In the genomic region with DNA sequence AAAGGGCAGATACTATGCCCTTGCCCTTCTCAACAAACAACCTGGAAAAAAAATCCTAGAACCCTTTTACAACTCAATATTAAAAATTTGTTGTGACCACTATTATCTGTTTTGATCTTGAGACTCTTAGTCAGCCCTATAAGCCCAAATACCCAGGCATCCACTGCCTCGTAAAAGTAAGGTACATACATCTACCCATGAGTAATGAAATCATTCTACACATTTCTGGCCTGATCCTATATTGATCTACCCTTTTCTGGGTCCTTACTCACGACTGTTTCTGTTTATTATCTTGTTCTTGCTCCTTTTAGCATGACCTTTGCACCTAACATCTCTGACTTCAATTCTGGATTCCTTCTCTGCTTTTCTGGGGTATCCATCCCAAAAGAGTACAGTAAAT, we compare ENCODE assay signal across 1 cellular context.
TF ChIP-seq lines count a peak whose summit lies in the region.

No MANE protein-coding gene starts in this region.

TF ChIP-seq in SK-N-SH, 30 proteins besides CTCF, POLR2A, EP300 and RAD21 (continued from another document):
- TF ChIP-seq, protein P1, sequence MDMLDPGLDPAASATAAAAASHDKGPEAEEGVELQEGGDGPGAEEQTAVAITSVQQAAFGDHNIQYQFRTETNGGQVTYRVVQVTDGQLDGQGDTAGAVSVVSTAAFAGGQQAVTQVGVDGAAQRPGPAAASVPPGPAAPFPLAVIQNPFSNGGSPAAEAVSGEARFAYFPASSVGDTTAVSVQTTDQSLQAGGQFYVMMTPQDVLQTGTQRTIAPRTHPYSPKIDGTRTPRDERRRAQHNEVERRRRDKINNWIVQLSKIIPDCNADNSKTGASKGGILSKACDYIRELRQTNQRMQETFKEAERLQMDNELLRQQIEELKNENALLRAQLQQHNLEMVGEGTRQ (IDR thresholded peaks at IDR 0.05; ENCODE audit: borderline replicate concordance, low read depth, low read length) = no peak
- TF ChIP-seq, protein P2, sequence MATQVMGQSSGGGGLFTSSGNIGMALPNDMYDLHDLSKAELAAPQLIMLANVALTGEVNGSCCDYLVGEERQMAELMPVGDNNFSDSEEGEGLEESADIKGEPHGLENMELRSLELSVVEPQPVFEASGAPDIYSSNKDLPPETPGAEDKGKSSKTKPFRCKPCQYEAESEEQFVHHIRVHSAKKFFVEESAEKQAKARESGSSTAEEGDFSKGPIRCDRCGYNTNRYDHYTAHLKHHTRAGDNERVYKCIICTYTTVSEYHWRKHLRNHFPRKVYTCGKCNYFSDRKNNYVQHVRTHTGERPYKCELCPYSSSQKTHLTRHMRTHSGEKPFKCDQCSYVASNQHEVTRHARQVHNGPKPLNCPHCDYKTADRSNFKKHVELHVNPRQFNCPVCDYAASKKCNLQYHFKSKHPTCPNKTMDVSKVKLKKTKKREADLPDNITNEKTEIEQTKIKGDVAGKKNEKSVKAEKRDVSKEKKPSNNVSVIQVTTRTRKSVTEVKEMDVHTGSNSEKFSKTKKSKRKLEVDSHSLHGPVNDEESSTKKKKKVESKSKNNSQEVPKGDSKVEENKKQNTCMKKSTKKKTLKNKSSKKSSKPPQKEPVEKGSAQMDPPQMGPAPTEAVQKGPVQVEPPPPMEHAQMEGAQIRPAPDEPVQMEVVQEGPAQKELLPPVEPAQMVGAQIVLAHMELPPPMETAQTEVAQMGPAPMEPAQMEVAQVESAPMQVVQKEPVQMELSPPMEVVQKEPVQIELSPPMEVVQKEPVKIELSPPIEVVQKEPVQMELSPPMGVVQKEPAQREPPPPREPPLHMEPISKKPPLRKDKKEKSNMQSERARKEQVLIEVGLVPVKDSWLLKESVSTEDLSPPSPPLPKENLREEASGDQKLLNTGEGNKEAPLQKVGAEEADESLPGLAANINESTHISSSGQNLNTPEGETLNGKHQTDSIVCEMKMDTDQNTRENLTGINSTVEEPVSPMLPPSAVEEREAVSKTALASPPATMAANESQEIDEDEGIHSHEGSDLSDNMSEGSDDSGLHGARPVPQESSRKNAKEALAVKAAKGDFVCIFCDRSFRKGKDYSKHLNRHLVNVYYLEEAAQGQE (IDR thresholded peaks at IDR 0.05; ENCODE audit: low read depth, low read length) = no peak
- no peak for TF ChIP-seq GATA2 (CRISPR knock-in tag; IDR thresholded peaks at IDR 0.05)
- TF ChIP-seq YY1 (IDR thresholded peaks at IDR 0.05; ENCODE audit: low read depth) = no peak
- TF ChIP-seq POLR2AphosphoS5 (IDR thresholded peaks at IDR 0.05; ENCODE audit: low read depth, low read length) = no peak
- no peak for TF ChIP-seq NRF1 (IDR thresholded peaks at IDR 0.05; ENCODE audit: low read depth, low read length)
